Comparison of ENCODE assay signal across 13 cellular contexts in genomic region chr1:17538010-17538409, GRCh38. TPM values are rescaled to one million over a fixed set of nuclear protein-coding genes. Genes with fewer than 3 reads are reported as not detected.
DNase-seq lines count a peak whose midpoint lies in the region; ATAC-seq and TF ChIP-seq lines count a peak whose summit lies in the region.
"Had no signal": no experiment of that assay in that cellular context is flagged by ENCODE, and none has a peak within 500 bp of the region (broad histone marks: within the 10 kb centered on the region; RNA-seq: fewer than 3 reads in every experiment).

No MANE protein-coding gene starts in this region.

- WGBS in endodermal cell (ENCODE audit: insufficient coverage in 1 of 2, insufficient read length in 1 of 2), 2 experiments = 76 to 84% methylated on average over 7 of the region's 7 CpGs
- whole genome bisulfite sequencing in suprapubic skin = 38% methylated on average over 7 of the region's 7 CpGs

- H3K9ac ChIP-seq in endodermal cell (ENCODE audit: extremely low read depth, low read length, poor library complexity, severe bottlenecking) = no peak overlapping the region
- H3K9ac ChIP-seq in muscle layer of colon (ENCODE audit: low read length) = no peak overlapping the region

- no peaks in the 10 kb centered on the region for H3K36me3 Mint-ChIP-seq in endodermal cell (ENCODE audit: low read depth)
- H3K36me3 Mint-ChIP-seq in activated T-cell treated with anti-CD3 and anti-CD28 coated beads, Interleukin-2, amount 50 U/mL, for 24 hours (ENCODE audit: low read depth) = no peaks in the 10 kb centered on the region
- H3K36me3 Mint-ChIP-seq: CD4-positive, CD25-positive, alpha-beta regulatory T cell; stimulated activated memory B cell treated with anti-CD40 and anti-IgM and Interleukin-4, amounts not matched to agents 10 μg/mL and 1 μg/mL and 100 μg/mL, for 72 hours had no signal

- intact Hi-C loops in A673 (cut with micrococcal nuclease; ENCODE audit: unreplicated experiment) = no loop called here

- DNase-seq in Peyer's patch = no peak
- DNase-seq in endodermal cell = no peak
- DNase-seq in suprapubic skin (ENCODE audit: low spot score in 2 of 2) = no peak
- no peak for DNase-seq in A673 (ENCODE audit: low spot score)
- DNase-seq in activated T-cell treated with anti-CD3 and anti-CD28 coated beads, Interleukin-2, amount 50 U/mL, for 24 hours = no peak
- DNase-seq: activated CD4-positive, alpha-beta memory T cell treated with anti-CD3 and anti-CD28 coated beads, Interleukin-2, amount 10 ng/mL, durations not matched to agents 7 days and 5 days; CD4-positive, CD25-positive, alpha-beta regulatory T cell; foreskin keratinocyte had no signal

- H3K27me3 ChIP-seq in Peyer's patch (no peaks in the 10 kb centered on the region), endodermal cell (ENCODE audit: control insufficient read depth, insufficient read depth, low read length, poor library complexity, severe bottlenecking) (peaks cover 79% of the 10 kb centered on the region), muscle layer of colon (ENCODE audit: control insufficient read depth in 1 of 2, insufficient read depth in 2 of 2, low read length in 2 of 2) (no peaks in the 10 kb centered on the region), suprapubic skin (no peaks in the 10 kb centered on the region), A673 (replicated peaks; ENCODE audit: insufficient read depth, low read depth, low read length, poor library complexity) (peaks cover 11% of the 10 kb centered on the region)

- no peak overlapping the region for H3K4me3 Mint-ChIP-seq in endodermal cell
- H3K4me3 Mint-ChIP-seq in activated T-cell treated with anti-CD3 and anti-CD28 coated beads, Interleukin-2, amount 50 U/mL, for 24 hours = no peak overlapping the region
- H3K4me3 Mint-ChIP-seq: activated CD4-positive, alpha-beta memory T cell treated with anti-CD3 and anti-CD28 coated beads, Interleukin-2, amount 10 ng/mL, durations not matched to agents 7 days and 5 days; T-helper 2 cell treated with Interferon-gamma antibody and Interleukin-4, amounts not matched to agents 5 μg/mL and 100 μg/mL, for 36 hours had no signal

- H3K4me1 Mint-ChIP-seq in endodermal cell = peaks cover 10% of the 10 kb centered on the region
- peaks cover 5% of the 10 kb centered on the region for H3K4me1 Mint-ChIP-seq in activated T-cell treated with anti-CD3 and anti-CD28 coated beads, Interleukin-2, amount 50 U/mL, for 24 hours (ENCODE audit: low read depth)
- H3K4me1 Mint-ChIP-seq: CD4-positive, CD25-positive, alpha-beta regulatory T cell had no signal

- peaks cover 3% of the 10 kb centered on the region for H3K9me3 Mint-ChIP-seq in endodermal cell
- H3K9me3 Mint-ChIP-seq in activated T-cell treated with anti-CD3 and anti-CD28 coated beads, Interleukin-2, amount 50 U/mL, for 24 hours = no peaks in the 10 kb centered on the region
- H3K9me3 Mint-ChIP-seq: activated CD4-positive, alpha-beta memory T cell treated with anti-CD3 and anti-CD28 coated beads, Interleukin-2, amount 10 ng/mL, durations not matched to agents 7 days and 5 days; stimulated activated memory B cell treated with anti-CD40 and anti-IgM and Interleukin-4, amounts not matched to agents 10 μg/mL and 1 μg/mL and 100 μg/mL, for 72 hours; T-helper 2 cell treated with Interferon-gamma antibody and Interleukin-4, amounts not matched to agents 5 μg/mL and 100 μg/mL, for 36 hours had no signal

- TF ChIP-seq EP300 in suprapubic skin (IDR thresholded peaks at IDR 0.05) = no peak

- POLR2A ChIA-PET in A673 (lab: Charles Lee; ENCODE audit: low non-redundant PET) = no interaction called here

- H3K27ac Mint-ChIP-seq in endodermal cell = no peak overlapping the region
- H3K27ac Mint-ChIP-seq in activated T-cell treated with anti-CD3 and anti-CD28 coated beads, Interleukin-2, amount 50 U/mL, for 24 hours = no peak overlapping the region
- H3K27ac Mint-ChIP-seq: activated CD4-positive, alpha-beta memory T cell treated with anti-CD3 and anti-CD28 coated beads, Interleukin-2, amount 10 ng/mL, durations not matched to agents 7 days and 5 days; CD4-positive, CD25-positive, alpha-beta regulatory T cell; T-helper 2 cell treated with Interferon-gamma antibody and Interleukin-4, amounts not matched to agents 5 μg/mL and 100 μg/mL, for 36 hours had no signal

- H3K36me3 ChIP-seq in Peyer's patch (no peaks in the 10 kb centered on the region), endodermal cell (ENCODE audit: control insufficient read depth, insufficient read depth, low read length) (no peaks in the 10 kb centered on the region), muscle layer of colon (ENCODE audit: insufficient read depth, low read length) (no peaks in the 10 kb centered on the region), suprapubic skin (no peaks in the 10 kb centered on the region), A673 (ENCODE audit: insufficient read depth, low read length, poor library complexity, severe bottlenecking) (no peaks in the 10 kb centered on the region)

- H3K27ac ChIP-seq in Peyer's patch = peak overlapping the region; percentile 16 to 76 (median 54)
- H3K27ac ChIP-seq in endodermal cell (ENCODE audit: low read depth, low read length) = peak overlapping the region; percentile 96
- peak overlapping the region; percentile 65 for H3K27ac ChIP-seq in muscle layer of colon (ENCODE audit: low read depth, low read length)
- peak overlapping the region; percentile 85 for H3K27ac ChIP-seq in suprapubic skin
- H3K27ac ChIP-seq in A673 (ENCODE audit: low read depth, low read length, poor library complexity, severe bottlenecking) = no peak overlapping the region
- H3K27ac ChIP-seq: foreskin keratinocyte had no signal

- CTCF ChIA-PET in A673 (lab: Charles Lee) = interaction anchor here (0.6 kb wide), 1 partner anchor 37 kb away, joined by 4 read pairs; no protein-coding TSS in a partner anchor

- H3K4me1 ChIP-seq in Peyer's patch (peaks cover 0 to 43% (median 8%) of the 10 kb centered on the region in 4 donors), endodermal cell (ENCODE audit: control insufficient read depth, insufficient read depth, low read length) (peaks cover 3% of the 10 kb centered on the region), muscle layer of colon (ENCODE audit: insufficient read depth, low read length) (peaks cover 35% of the 10 kb centered on the region), suprapubic skin (peaks cover 43% of the 10 kb centered on the region), A673 (ENCODE audit: insufficient read depth, low read length, poor library complexity, severe bottlenecking) (peaks cover 12% of the 10 kb centered on the region)
- H3K4me1 ChIP-seq: foreskin keratinocyte had no signal

- BruUV-seq in A673 (replicated peaks; lab: Mats Ljungman, UMichigan) = no TSS peak

- ATAC-seq in HG03095 (IDR thresholded peaks at IDR 0.05; ENCODE audit: unreplicated experiment) = no peak
- ATAC-seq in esophagus mucosa = no peak
- ATAC-seq: foreskin keratinocyte; stimulated activated memory B cell treated with anti-CD40 and anti-IgM and Interleukin-4, amounts not matched to agents 10 μg/mL and 1 μg/mL and 100 μg/mL, for 72 hours had no signal

- no peak for TF ChIP-seq CTCF in Peyer's patch (IDR thresholded peaks at IDR 0.05)
- no peak for TF ChIP-seq CTCF in endodermal cell (conservative IDR thresholded peaks at IDR 0.05)
- TF ChIP-seq CTCF in suprapubic skin (IDR thresholded peaks at IDR 0.05) = no peak
- TF ChIP-seq CTCF in A673 (conservative IDR thresholded peaks at IDR 0.05; ENCODE audit: low read depth, low read length) = no peak

- H3K9me3 ChIP-seq in Peyer's patch = no peaks in the 10 kb centered on the region
- no peaks in the 10 kb centered on the region for H3K9me3 ChIP-seq in endodermal cell (ENCODE audit: control insufficient read depth, low read length)
- no peaks in the 10 kb centered on the region for H3K9me3 ChIP-seq in muscle layer of colon (ENCODE audit: low read length)
- no peaks in the 10 kb centered on the region for H3K9me3 ChIP-seq in suprapubic skin
- no peaks in the 10 kb centered on the region for H3K9me3 ChIP-seq in A673 (ENCODE audit: low read depth, low read length, poor library complexity, severe bottlenecking)

- TF ChIP-seq POLR2A in Peyer's patch (IDR thresholded peaks at IDR 0.05) (no peak), suprapubic skin (IDR thresholded peaks at IDR 0.05) (no peak)

- peaks cover 92% of the 10 kb centered on the region for H3K27me3 Mint-ChIP-seq in endodermal cell (ENCODE audit: insufficient read depth)
- H3K27me3 Mint-ChIP-seq in activated T-cell treated with anti-CD3 and anti-CD28 coated beads, Interleukin-2, amount 50 U/mL, for 24 hours = peaks cover 58% of the 10 kb centered on the region

- H3K4me3 ChIP-seq in Peyer's patch (no peak overlapping the region), endodermal cell (ENCODE audit: low read length) (no peak overlapping the region), muscle layer of colon (ENCODE audit: low read depth in 1 of 2, low read length in 2 of 2) (no peak overlapping the region), suprapubic skin (no peak overlapping the region), A673 (ENCODE audit: low read depth, low read length, poor library complexity, severe bottlenecking) (no peak overlapping the region)

RNA-seq across cellular contexts. Expression of gene ARHGEF10L, which starts 1.5 kb away (rescaled TPM):
- total RNA-seq in Peyer's patch (100 to 1,000 TPM in 3 of 4 donors, 10 to 100 TPM in 1; 72.7 to 177 (median 156) TPM), endodermal cell (10 to 100 TPM in 1 of 2 donors, 1 to 10 TPM in 1; 5.2 to 10.5 TPM), suprapubic skin (100 to 1,000 TPM in 1 of 4 donors, 10 to 100 TPM in 3; 65.0 to 136 (median 94.1) TPM), esophagus mucosa (28.3 TPM), A673 (2021) (3.3 and 5.1 TPM in 2 replicates)
- polyA plus RNA-seq in endodermal cell (2013, experiment 1 of 2) = 27.7 TPM
- polyA plus RNA-seq in endodermal cell (2013, experiment 2 of 2) = 26.5 TPM
- total RNA-seq: activated CD4-positive, alpha-beta memory T cell treated with anti-CD3 and anti-CD28 coated beads, Interleukin-2, amount 10 ng/mL, durations not matched to agents 7 days and 5 days; CD4-positive, CD25-positive, alpha-beta regulatory T cell had no signal
- polyA plus RNA-seq: CD4-positive, CD25-positive, alpha-beta regulatory T cell had no signal
